Comparison of ENCODE assay signal across 9 cellular contexts in the genomic region with DNA sequence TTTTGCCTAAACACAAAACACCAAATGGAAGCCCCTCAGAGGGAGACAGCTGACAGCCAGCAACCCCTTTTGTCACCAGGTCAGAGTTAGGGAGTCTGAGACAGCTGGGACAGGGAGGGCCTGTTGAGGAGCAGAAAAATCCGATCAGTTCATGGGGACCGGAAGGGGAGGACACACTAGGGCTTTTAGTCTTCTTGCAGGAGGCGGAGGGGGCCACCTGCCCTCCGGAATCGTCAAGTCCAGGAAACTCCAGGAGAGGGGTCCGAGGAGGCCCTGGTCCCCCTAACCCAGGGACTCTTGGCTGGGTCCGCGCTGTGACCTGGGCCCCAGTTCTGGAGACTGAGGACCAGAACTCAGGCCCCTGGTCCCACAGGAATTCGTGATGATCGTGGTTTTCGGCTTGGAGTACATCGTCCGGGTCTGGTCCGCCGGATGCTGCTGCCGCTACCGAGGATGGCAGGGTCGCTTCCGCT. TPM values are rescaled to one million over a fixed set of nuclear protein-coding genes. Genes with fewer than 3 reads are reported as not detected.
DNase-seq lines count a peak whose midpoint lies in the region; ATAC-seq, FAIRE-seq and TF ChIP-seq lines count a peak whose summit lies in the region.
"Had no signal": no experiment of that assay in that cellular context is flagged by ENCODE, and none has a peak within 500 bp of the region (broad histone marks: within the 10 kb centered on the region; RNA-seq: fewer than 3 reads in every experiment).

No MANE protein-coding gene starts in this region.

- H3K4me2 ChIP-seq in Karpas-422 (ENCODE audit: low read depth, low read length, poor library complexity, severe bottlenecking) (peak overlapping the region; percentile 55), smooth muscle cell (peak overlapping the region; percentile 85)
- H3K4me2 ChIP-seq: KMS-11 had no signal

- H2AFZ ChIP-seq in Karpas-422 (ENCODE audit: low read length) (no peak overlapping the region), smooth muscle cell (ENCODE audit: low read depth) (no peak overlapping the region)

- 25% methylated on average over 19 of the region's 19 CpGs for WGBS in smooth muscle cell (ENCODE audit: low lambda C conversion rate)
- whole genome bisulfite sequencing in adrenal gland, 4 donors, result 71 to 100% (median 74%) methylated on average over 2 to 19 of the region's 19 CpGs

- no peaks in the 10 kb centered on the region for H3K9me3 ChIP-seq in Karpas-422 (ENCODE audit: low read length)
- H3K9me3 ChIP-seq in smooth muscle cell (replicated peaks; ENCODE audit: low read depth), result no peaks in the 10 kb centered on the region
- H3K9me3 ChIP-seq in adrenal gland (replicated peaks in 1 of 3), result no peaks in the 10 kb centered on the region
- H3K9me3 ChIP-seq: HAP-1 had no signal

- H3K27ac ChIP-seq in Karpas-422 (ENCODE audit: low read length) (no peak overlapping the region), smooth muscle cell (ENCODE audit: low read depth) (no peak overlapping the region), adrenal gland (no peak overlapping the region)
- H3K27ac ChIP-seq: KMS-11 had no signal

- no peak for FAIRE-seq in GM19239 (lab: Jason Lieb, UNC)

- no peak for DNase-seq in Karpas-422
- DNase-seq in germinal center (ENCODE audit: low spot score), result peak; percentile 68
- no peak for DNase-seq in smooth muscle cell (lab: John Stamatoyannopoulos, UW; ENCODE audit: unreplicated experiment)
- no peak for DNase-seq in GM19239 (ENCODE audit: insufficient read length, low spot score)
- DNase-seq in NCI-H1694 (lab: John Stamatoyannopoulos, UW), result no peak
- no peak for DNase-seq in adrenal gland

- no peak for TF ChIP-seq POLR2A in GM18505 (IDR thresholded peaks at IDR 0.05; ENCODE audit: borderline replicate concordance, extremely low read depth, insufficient read depth, insufficient read length)
- TF ChIP-seq POLR2A in adrenal gland (IDR thresholded peaks at IDR 0.05), result no peak

- peak; percentile 22 for ATAC-seq in GM18505 (IDR thresholded peaks at IDR 0.05; ENCODE audit: unreplicated experiment)

- peak overlapping the region; percentile 46; the same call in 1 of the 2 replicates for H3K4me3 ChIP-seq in Karpas-422 (ENCODE audit: low read length)
- H3K4me3 ChIP-seq in smooth muscle cell, result peak overlapping the region; percentile 43
- H3K4me3 ChIP-seq in adrenal gland, result peak overlapping the region in 1 of 4 donors; percentile 41
- H3K4me3 ChIP-seq: HAP-1 had no signal

- H3K36me3 ChIP-seq in Karpas-422 (ENCODE audit: insufficient read depth, low read length) (no peaks in the 10 kb centered on the region), smooth muscle cell (ENCODE audit: low read depth) (no peaks in the 10 kb centered on the region), adrenal gland (replicated peaks in 1 of 2) (no peaks in the 10 kb centered on the region)

- H3F3A ChIP-seq in smooth muscle cell (ENCODE audit: low read depth), result no peaks in the 10 kb centered on the region

- H3K27me3 ChIP-seq in Karpas-422 (ENCODE audit: low read length) (no peaks in the 10 kb centered on the region), smooth muscle cell (ENCODE audit: low read depth) (peaks cover 18% of the 10 kb centered on the region), adrenal gland (no peaks in the 10 kb centered on the region)

- TF ChIP-seq CTCF in smooth muscle cell (IDR thresholded peaks at IDR 0.05; ENCODE audit: borderline replicate concordance, insufficient read depth, poor library complexity, severe bottlenecking) (no peak), adrenal gland (IDR thresholded peaks at IDR 0.05) (no peak)

- intact Hi-C loops in adrenal gland (cut with DNase I), result no loop called here

- H4K20me1 ChIP-seq in Karpas-422 (ENCODE audit: insufficient read depth, low read depth, low read length) (no peaks in the 10 kb centered on the region), smooth muscle cell (ENCODE audit: low read depth) (no peaks in the 10 kb centered on the region)

- H3K4me1 ChIP-seq in Karpas-422 (ENCODE audit: low read length), result peaks cover 56% of the 10 kb centered on the region
- peaks cover 5% of the 10 kb centered on the region for H3K4me1 ChIP-seq in smooth muscle cell (ENCODE audit: low read depth)
- no peaks in the 10 kb centered on the region for H3K4me1 ChIP-seq in adrenal gland (replicated peaks in 1 of 2)
- H3K4me1 ChIP-seq: HAP-1 had no signal

- H3K79me2 ChIP-seq in Karpas-422 (ENCODE audit: low read length) (no peaks in the 10 kb centered on the region), smooth muscle cell (ENCODE audit: low read depth) (no peaks in the 10 kb centered on the region)

- H3K9ac ChIP-seq in Karpas-422 (ENCODE audit: low read length), result peak overlapping the region; percentile 52; the same call in 1 of the 2 replicates
- H3K9ac ChIP-seq in smooth muscle cell (ENCODE audit: low read depth), result no peak overlapping the region
- H3K9ac ChIP-seq: KMS-11 had no signal

- H3K9me2 ChIP-seq in Karpas-422 (replicated peaks; ENCODE audit: insufficient read depth, low read length), result no peaks in the 10 kb centered on the region

RNA-seq across cellular contexts. Expression of a gene that starts 34.2 kb away (rescaled TPM):
- total RNA-seq in Karpas-422 (2014; rRNA removed; shearing (Covaris generic); ENCODE audit: low replicate concordance), result 2.3 and 3.2 TPM in 2 replicates
- 0.63 TPM in 1 of 2 replicates, not detected in the other for total RNA-seq in smooth muscle cell
- 0.06 and 0.17 TPM in 2 replicates for polyA plus RNA-seq in smooth muscle cell
- under 1 TPM in 6 of 8 donors, not detected in 2; 0.24 to 0.42 (median 0.29) TPM for total RNA-seq in adrenal gland
- 1 to 10 TPM in 1 of 3 donors, under 1 TPM in 2; 0.16 to 1.0 (median 0.61) TPM for polyA plus RNA-seq in adrenal gland

RNA-seq across cellular contexts. Expression of a gene that starts 44.3 kb away (rescaled TPM):
- not detected in 2 replicates for total RNA-seq in Karpas-422 (2014; rRNA removed; shearing (Covaris generic); ENCODE audit: low replicate concordance)
- total RNA-seq in smooth muscle cell (3.1 and 10.7 TPM in 2 replicates), adrenal gland (10 to 100 TPM; 11.2 to 68.5 (median 46.9) TPM)
- polyA plus RNA-seq in smooth muscle cell (5.5 and 25.1 TPM in 2 replicates), adrenal gland (10 to 100 TPM in 2 of 3 donors, 1 to 10 TPM in 1; 3.8 to 36.2 (median 21.8) TPM)
